ENCODE assay signal across 37 cellular contexts in genomic region chr9:123959787-123960186, GRCh38. TPM values are rescaled to one million over a fixed set of nuclear protein-coding genes. Genes with fewer than 3 reads are reported as not detected.
"Had no signal": no experiment of that assay in that cellular context is flagged by ENCODE, and none has a peak within 500 bp of the region (broad histone marks: within the 10 kb centered on the region; RNA-seq: fewer than 3 reads in every experiment).

No MANE protein-coding gene starts in this region.

- DNase-seq: activated B cell treated with CpG ODN at 0.5 μM for 24 hours; activated CD4-positive, alpha-beta memory T cell treated with anti-CD3 and anti-CD28 coated beads for 36 hours; activated CD4-positive, alpha-beta T cell treated with anti-CD3 and anti-CD28 coated beads for 4 hours; activated CD4-positive, alpha-beta T cell treated with anti-CD3 and anti-CD28 coated beads, Interleukin-2, amount 10 ng/mL, durations not matched to agents 24 days and 14 days; activated CD4-positive, alpha-beta T cell treated with anti-CD3 and anti-CD28 coated beads, Interleukin-2, amount 50 U/mL, for 1 hour; activated CD4-positive, alpha-beta T cell treated with anti-CD3 and anti-CD28 coated beads, Interleukin-2, amount 50 U/mL, for 4 hours; activated CD4-positive, CD25-positive, alpha-beta regulatory T cell treated with anti-CD3 and anti-CD28 coated beads, Interleukin-2, amount 50 U/mL, for 72 hours; activated CD8-positive, alpha-beta memory T cell treated with anti-CD3 and anti-CD28 coated beads, Interleukin-2, amount 50 U/mL, for 4 hours; activated CD8-positive, alpha-beta T cell treated with anti-CD3 and anti-CD28 coated beads for 36 hours; activated effector memory CD4-positive, alpha-beta T cell treated with Interleukin-2 at 50 U/mL for 16 hours; activated gamma-delta T cell; activated naive CD4-positive, alpha-beta T cell treated with anti-CD3 and anti-CD28 coated beads, Interleukin-2, amount 10 ng/mL, durations not matched to agents 7 days and 5 days; activated naive CD4-positive, alpha-beta T cell treated with Interleukin-2 at 50 U/mL for 16 hours; activated naive CD8-positive, alpha-beta T cell treated with anti-CD3 and anti-CD28 coated beads, Interleukin-2, amount 10 ng/mL, durations not matched to agents 7 days and 5 days; activated naive CD8-positive, alpha-beta T cell treated with anti-CD3 and anti-CD28 coated beads, Interleukin-2, amount 50 U/mL, for 24 hours; activated T-cell treated with anti-CD3 and anti-CD28 coated beads for 4 hours; activated T-cell treated with anti-CD3 and anti-CD28 coated beads, Interleukin-2, amount 50 U/mL, for 1 hour; activated T-cell treated with anti-CD3 and anti-CD28 coated beads, Interleukin-2, amount 50 U/mL, for 48 hours; amygdala; anterior cingulate cortex; caudate nucleus; cerebellar nuclear complex; T-helper 1 cell; T-helper 2 cell; T-helper 9 cell had no signal

- H3K9me3 Mint-ChIP-seq: activated B cell treated with CpG ODN at 0.5 μM for 24 hours; activated CD4-positive, alpha-beta memory T cell treated with anti-CD3 and anti-CD28 coated beads for 36 hours; activated CD4-positive, alpha-beta T cell treated with anti-CD3 and anti-CD28 coated beads, Interleukin-2, amount 10 ng/mL, durations not matched to agents 24 days and 14 days; activated CD8-positive, alpha-beta T cell treated with anti-CD3 and anti-CD28 coated beads for 36 hours; activated naive CD4-positive, alpha-beta T cell treated with anti-CD3 and anti-CD28 coated beads, Interleukin-2, amount 10 ng/mL, durations not matched to agents 7 days and 5 days; activated naive CD4-positive, alpha-beta T cell treated with anti-CD3 and anti-CD28 coated beads, Interleukin-2, amount 50 U/mL, for 24 hours; activated naive CD8-positive, alpha-beta T cell treated with anti-CD3 and anti-CD28 coated beads, Interleukin-2, amount 10 ng/mL, durations not matched to agents 7 days and 5 days; activated naive CD8-positive, alpha-beta T cell treated with anti-CD3 and anti-CD28 coated beads, Interleukin-2, amount 50 U/mL, for 24 hours; activated T-helper 2 cell treated with anti-CD3 and anti-CD28 coated beads, Interferon-gamma antibody, Interleukin-2, Interleukin-4, amounts not matched to agents 10 μg/mL and 5 μg/mL and 100 μg/mL, durations not matched to agents 14 hours and 24 hours and 36 hours; central memory CD8-positive, alpha-beta T cell; T-helper 1 cell treated with Interleukin-12 subunit alpha and Interleukin-12 subunit beta and Interleukin-4 antibody, amounts not matched to agents 30 μg/mL and 1 μg/mL, for 36 hours; T-helper 2 cell treated with Interferon-gamma antibody and Interleukin-4, amounts not matched to agents 5 μg/mL and 100 μg/mL, for 36 hours had no signal

- H3K4me1 Mint-ChIP-seq: activated naive CD4-positive, alpha-beta T cell treated with anti-CD3 and anti-CD28 coated beads, Interleukin-2, amount 10 ng/mL, durations not matched to agents 7 days and 5 days; activated naive CD4-positive, alpha-beta T cell treated with anti-CD3 and anti-CD28 coated beads, Interleukin-2, amount 50 U/mL, for 24 hours; central memory CD8-positive, alpha-beta T cell had no signal

- H3K4me3 Mint-ChIP-seq: activated B cell treated with CpG ODN at 0.5 μM for 24 hours; activated CD4-positive, alpha-beta memory T cell treated with anti-CD3 and anti-CD28 coated beads for 36 hours; activated CD4-positive, alpha-beta T cell treated with anti-CD3 and anti-CD28 coated beads, Interleukin-2, amount 10 ng/mL, durations not matched to agents 24 days and 14 days; activated CD8-positive, alpha-beta T cell treated with anti-CD3 and anti-CD28 coated beads for 36 hours; activated naive CD4-positive, alpha-beta T cell treated with anti-CD3 and anti-CD28 coated beads, Interleukin-2, amount 10 ng/mL, durations not matched to agents 7 days and 5 days; activated naive CD4-positive, alpha-beta T cell treated with anti-CD3 and anti-CD28 coated beads, Interleukin-2, amount 50 U/mL, for 24 hours; activated naive CD8-positive, alpha-beta T cell; activated naive CD8-positive, alpha-beta T cell treated with anti-CD3 and anti-CD28 coated beads, Interleukin-2, amount 10 ng/mL, durations not matched to agents 7 days and 5 days; activated naive CD8-positive, alpha-beta T cell treated with anti-CD3 and anti-CD28 coated beads, Interleukin-2, amount 50 U/mL, for 24 hours; brain; central memory CD8-positive, alpha-beta T cell; T-helper 1 cell treated with Interleukin-12 subunit alpha and Interleukin-12 subunit beta and Interleukin-4 antibody, amounts not matched to agents 30 μg/mL and 1 μg/mL, for 36 hours; T-helper 2 cell treated with Interferon-gamma antibody and Interleukin-4, amounts not matched to agents 5 μg/mL and 100 μg/mL, for 36 hours had no signal

- H3K27ac ChIP-seq: ascending aorta, cardiac muscle cell, VCaP had no signal

- H3K4me3 ChIP-seq: ascending aorta, cardiac muscle cell had no signal

- H3K4me1 ChIP-seq: ascending aorta had no signal

- H3K27me3 ChIP-seq: ascending aorta had no signal

- H3K36me3 Mint-ChIP-seq: activated CD4-positive, alpha-beta memory T cell treated with anti-CD3 and anti-CD28 coated beads for 36 hours; activated naive CD4-positive, alpha-beta T cell treated with anti-CD3 and anti-CD28 coated beads, Interleukin-2, amount 10 ng/mL, durations not matched to agents 7 days and 5 days; activated naive CD4-positive, alpha-beta T cell treated with anti-CD3 and anti-CD28 coated beads, Interleukin-2, amount 50 U/mL, for 24 hours; activated naive CD8-positive, alpha-beta T cell; activated naive CD8-positive, alpha-beta T cell treated with anti-CD3 and anti-CD28 coated beads, Interleukin-2, amount 10 ng/mL, durations not matched to agents 7 days and 5 days; brain had no signal

- H3K27ac Mint-ChIP-seq: activated B cell treated with CpG ODN at 0.5 μM for 24 hours; activated CD4-positive, alpha-beta memory T cell treated with anti-CD3 and anti-CD28 coated beads for 36 hours; activated CD4-positive, alpha-beta T cell treated with anti-CD3 and anti-CD28 coated beads, Interleukin-2, amount 10 ng/mL, durations not matched to agents 24 days and 14 days; activated CD8-positive, alpha-beta T cell treated with anti-CD3 and anti-CD28 coated beads for 36 hours; activated naive CD4-positive, alpha-beta T cell treated with anti-CD3 and anti-CD28 coated beads, Interleukin-2, amount 10 ng/mL, durations not matched to agents 7 days and 5 days; activated naive CD4-positive, alpha-beta T cell treated with anti-CD3 and anti-CD28 coated beads, Interleukin-2, amount 50 U/mL, for 24 hours; activated naive CD8-positive, alpha-beta T cell; activated naive CD8-positive, alpha-beta T cell treated with anti-CD3 and anti-CD28 coated beads, Interleukin-2, amount 10 ng/mL, durations not matched to agents 7 days and 5 days; activated naive CD8-positive, alpha-beta T cell treated with anti-CD3 and anti-CD28 coated beads, Interleukin-2, amount 50 U/mL, for 24 hours; activated T-helper 2 cell treated with anti-CD3 and anti-CD28 coated beads, Interferon-gamma antibody, Interleukin-2, Interleukin-4, amounts not matched to agents 10 μg/mL and 5 μg/mL and 100 μg/mL, durations not matched to agents 14 hours and 24 hours and 36 hours; brain; T-helper 1 cell treated with Interleukin-12 subunit alpha and Interleukin-12 subunit beta and Interleukin-4 antibody, amounts not matched to agents 30 μg/mL and 1 μg/mL, for 36 hours; T-helper 2 cell treated with Interferon-gamma antibody and Interleukin-4, amounts not matched to agents 5 μg/mL and 100 μg/mL, for 36 hours had no signal

- H3K36me3 ChIP-seq: ascending aorta, cardiac muscle cell had no signal

- ATAC-seq: activated CD8-positive, alpha-beta T cell treated with anti-CD3 and anti-CD28 coated beads for 36 hours; activated naive CD8-positive, alpha-beta T cell treated with anti-CD3 and anti-CD28 coated beads, Interleukin-2, amount 50 U/mL, for 24 hours had no signal

RNA-seq across cellular contexts. Expression of gene LHX2, which starts 51.8 kb away (rescaled TPM):
- total RNA-seq: activated B cell treated with CpG ODN at 0.5 μM for 24 hours; activated CD4-positive, alpha-beta memory T cell treated with anti-CD3 and anti-CD28 coated beads for 36 hours; activated CD4-positive, alpha-beta T cell treated with anti-CD3 and anti-CD28 coated beads, Interleukin-2, amount 10 ng/mL, durations not matched to agents 24 days and 14 days; activated CD8-positive, alpha-beta memory T cell treated with anti-CD3 and anti-CD28 coated beads for 36 hours; activated CD8-positive, alpha-beta T cell treated with anti-CD3 and anti-CD28 coated beads for 36 hours; activated naive CD8-positive, alpha-beta T cell treated with anti-CD3 and anti-CD28 coated beads, Interleukin-2, amount 10 ng/mL, durations not matched to agents 7 days and 5 days; activated T-helper 2 cell treated with anti-CD3 and anti-CD28 coated beads, Interferon-gamma antibody, Interleukin-2, Interleukin-4, amounts not matched to agents 10 μg/mL and 5 μg/mL and 100 μg/mL, durations not matched to agents 14 hours and 24 hours and 36 hours; ascending aorta; bronchial epithelial cell had no signal
